Comparison of ENCODE assay signal across 9 cellular contexts in the genomic region with DNA sequence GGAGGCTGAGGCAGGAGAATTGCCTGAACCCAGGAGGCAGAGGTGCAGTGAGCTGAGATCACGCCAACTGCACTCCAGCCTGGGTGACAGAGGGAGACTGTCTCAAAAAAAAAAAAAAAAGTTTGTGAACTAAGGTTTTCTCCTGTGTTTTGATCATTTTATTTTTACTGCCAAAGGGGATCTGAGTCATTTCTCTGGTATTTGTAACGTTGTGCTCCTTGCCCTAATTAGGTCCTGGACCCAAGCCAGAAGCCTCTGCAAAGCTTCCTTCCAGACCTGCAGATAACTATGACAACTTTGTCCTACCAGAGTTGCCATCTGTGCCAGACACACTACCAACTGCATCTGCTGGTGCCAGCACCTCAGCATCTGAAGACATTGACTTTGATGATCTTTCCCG. TPM values are rescaled to one million over a fixed set of nuclear protein-coding genes. Genes with fewer than 3 reads are reported as not detected.
A peak's percentile ranks its signal among the peaks of the same experiment; 100 is the strongest.
DNase-seq lines count a peak whose midpoint lies in the region; ATAC-seq and TF ChIP-seq lines count a peak whose summit lies in the region.
"Had no signal": no experiment of that assay in that cellular context is flagged by ENCODE, and none has a peak within 500 bp of the region (broad histone marks: within the 10 kb centered on the region; RNA-seq: fewer than 3 reads in every experiment).

No MANE protein-coding gene starts in this region.

- H3K27ac ChIP-seq in Panc1 (ENCODE audit: low read length) (no peak overlapping the region), fibroblast of lung (ENCODE audit: insufficient read depth, low read length) (peak overlapping the region; percentile 52), trophoblast cell (ENCODE audit: low read depth, low read length) (peak overlapping the region; percentile 95)

- DNase-seq in DMS 273 treated with DMSO at 0.1 percent for 48 hours (lab: John Stamatoyannopoulos, UW): peak; percentile 53
- DNase-seq in Panc1 (ENCODE audit: low read depth, low spot score): no peak
- peak; percentile 87 to 91 for DNase-seq in fibroblast of lung (ENCODE audit: low read depth in 2 of 2)
- DNase-seq in trophoblast cell: peak; percentile 32 to 72
- DNase-seq in HuH-7.5 (ENCODE audit: low spot score): no peak
- DNase-seq in activated CD4-positive, alpha-beta T cell treated with anti-CD3 and anti-CD28 coated beads for 1 hour: no peak
- no peak for DNase-seq in NCI-H128 (lab: John Stamatoyannopoulos, UW; ENCODE audit: unreplicated experiment)

- WGBS in trophoblast cell (ENCODE audit: extremely low coverage, insufficient coverage, insufficient read length): no CpG with 5 or more reads among the region's 3 CpGs

- intact Hi-C loops in Panc1 (cut with micrococcal nuclease; ENCODE audit: unreplicated experiment): no loop called here

- H3K79me1 ChIP-seq in trophoblast cell (ENCODE audit: low read length): peaks cover 6% of the 10 kb centered on the region

- BruUV-seq in Panc1 (replicated peaks; lab: Mats Ljungman, UMichigan): no TSS peak

- POLR2A ChIA-PET in Panc1 (lab: Charles Lee): interaction anchor here (0.7 kb wide), 1 partner anchor 235 kb away, joined by 6 read pairs; no protein-coding TSS in a partner anchor

- H4K20me1 ChIP-seq in fibroblast of lung (ENCODE audit: control insufficient read depth, extremely low read depth, insufficient read depth, low read length): no peaks in the 10 kb centered on the region

- CTCF ChIA-PET in Panc1 (lab: Charles Lee): no interaction called here

- in situ Hi-C loops in Panc1 (cut with HindIII; ENCODE audit: low pct_unique_long_range_greater_than_20kb, low sequenced_read_pairs): no loop called here

- H4K91ac ChIP-seq in trophoblast cell (ENCODE audit: low read depth, low read length): no peak overlapping the region

- H4K8ac ChIP-seq in trophoblast cell (ENCODE audit: low read depth, low read length): no peak overlapping the region

- H3K4ac ChIP-seq in trophoblast cell (ENCODE audit: low read depth, low read length): no peak overlapping the region

- H3K14ac ChIP-seq in trophoblast cell (ENCODE audit: low read length): no peak overlapping the region

- no peak overlapping the region for H2AK5ac ChIP-seq in trophoblast cell (ENCODE audit: low read length)

- peaks cover 13% of the 10 kb centered on the region for H3K4me1 ChIP-seq in Panc1 (ENCODE audit: control insufficient read depth, insufficient read depth, low read length)
- H3K4me1 ChIP-seq in fibroblast of lung (ENCODE audit: control insufficient read depth, extremely low read depth, insufficient read depth, low read length): peaks cover 28% of the 10 kb centered on the region
- H3K4me1 ChIP-seq in trophoblast cell (ENCODE audit: control insufficient read depth in 1 of 2, insufficient read depth in 2 of 2, low read length in 2 of 2): peaks cover 14 to 21% of the 10 kb centered on the region in 2 experiments
- H3K4me1 ChIP-seq: HAP-1 had no signal

- H2BK12ac ChIP-seq in trophoblast cell (ENCODE audit: low read length): no peak overlapping the region

- H3K9ac ChIP-seq in fibroblast of lung (ENCODE audit: insufficient read depth, low read length) (no peak overlapping the region), trophoblast cell (ENCODE audit: low read length) (no peak overlapping the region)

- H3K4me3 ChIP-seq in Panc1 (ENCODE audit: low read depth in 2 of 2, low read length in 2 of 2) (no peak overlapping the region), fibroblast of lung (replicated peaks in 1 of 4; ENCODE audit: control extremely low read depth in 1 of 4, insufficient read depth in 1 of 4, low read depth in 3 of 4, low read length in 4 of 4) (no peak overlapping the region), trophoblast cell (ENCODE audit: low read depth, low read length) (no peak overlapping the region)
- H3K4me3 ChIP-seq: HAP-1 had no signal

- TF ChIP-seq CTCF in Panc1 (IDR thresholded peaks at IDR 0.05) (no peak), fibroblast of lung (conservative IDR thresholded peaks at IDR 0.05 in 1 of 2, IDR thresholded peaks at IDR 0.05 in 1 of 2; ENCODE audit: low read depth in 1 of 2, low read length in 2 of 2) (no peak)

- no peak overlapping the region for H4K12ac ChIP-seq in trophoblast cell (ENCODE audit: low read depth, low read length)

- H3K79me2 ChIP-seq in fibroblast of lung (ENCODE audit: control insufficient read depth, insufficient read depth, low read length) (peaks cover 26% of the 10 kb centered on the region), trophoblast cell (ENCODE audit: control insufficient read depth, insufficient read depth, low read length, poor library complexity) (no peaks in the 10 kb centered on the region)

- no peak overlapping the region for H2BK5ac ChIP-seq in trophoblast cell (ENCODE audit: low read depth, low read length, poor library complexity)

- H2AFZ ChIP-seq in fibroblast of lung (ENCODE audit: low read length) (no peak overlapping the region), trophoblast cell (ENCODE audit: insufficient read depth, low read length, poor library complexity) (no peak overlapping the region)

- H3K4me2 ChIP-seq in fibroblast of lung (ENCODE audit: extremely low read depth, insufficient read depth, low read length) (no peak overlapping the region), trophoblast cell (ENCODE audit: low read length) (no peak overlapping the region)

- no peak overlapping the region for H3K18ac ChIP-seq in trophoblast cell (ENCODE audit: low read length)

- no peaks in the 10 kb centered on the region for H3K9me3 ChIP-seq in Panc1 (ENCODE audit: control insufficient read depth, insufficient read depth, low read depth, low read length)
- H3K9me3 ChIP-seq in fibroblast of lung (ENCODE audit: control insufficient read depth, insufficient read depth, low read depth, low read length): no peaks in the 10 kb centered on the region
- no peaks in the 10 kb centered on the region for H3K9me3 ChIP-seq in trophoblast cell (ENCODE audit: insufficient read depth, low read depth, low read length)
- H3K9me3 ChIP-seq: HAP-1 had no signal

- peaks cover 22% of the 10 kb centered on the region for H3K36me3 ChIP-seq in Panc1 (ENCODE audit: control insufficient read depth, insufficient read depth, low read length)
- H3K36me3 ChIP-seq in fibroblast of lung (ENCODE audit: control insufficient read depth, insufficient read depth, low read length): peaks cover 22% of the 10 kb centered on the region
- H3K36me3 ChIP-seq in trophoblast cell (ENCODE audit: control insufficient read depth in 1 of 2, insufficient read depth in 2 of 2, low read length in 2 of 2): peaks cover 22 to 45% of the 10 kb centered on the region in 2 experiments

- H2BK120ac ChIP-seq in trophoblast cell (ENCODE audit: insufficient read depth, low read length, poor library complexity): no peak overlapping the region

- ATAC-seq in Panc1: peak; percentile 60
- no peak for ATAC-seq in GM18909 (IDR thresholded peaks at IDR 0.05; ENCODE audit: poor library complexity, unreplicated experiment)

- H3K27me3 ChIP-seq in Panc1 (ENCODE audit: control insufficient read depth, insufficient read depth, low read length) (no peaks in the 10 kb centered on the region), fibroblast of lung (ENCODE audit: control insufficient read depth, insufficient read depth, low read length) (no peaks in the 10 kb centered on the region), trophoblast cell (ENCODE audit: insufficient read depth, low read length) (no peaks in the 10 kb centered on the region)

- no peak overlapping the region for H3K23ac ChIP-seq in trophoblast cell (ENCODE audit: low read length)

RNA-seq across cellular contexts. Expression of gene IST1, which starts 32.1 kb away (rescaled TPM):
- 173 TPM for total RNA-seq in Panc1 (2021; ENCODE audit: unreplicated experiment)
- polyA plus RNA-seq in Panc1 (2012; ENCODE audit: insufficient read length): 120 TPM
- 120 and 139 TPM in 2 replicates for total RNA-seq in fibroblast of lung
- 174 and 221 TPM in 2 replicates for polyA plus RNA-seq in fibroblast of lung
- polyA plus RNA-seq in fibroblast of lung (2012): 84.6 and 104 TPM in 2 replicates
- polyA minus RNA-seq in fibroblast of lung (ENCODE audit: low replicate concordance): 59.2 and 138 TPM in 2 replicates
- polyA plus RNA-seq in trophoblast cell (2013): 130 and 131 TPM in 2 replicates

RNA-seq across cellular contexts. Expression of gene ZNF821, which starts 43.4 kb away (rescaled TPM):
- total RNA-seq in Panc1 (2021; ENCODE audit: unreplicated experiment) (6.4 TPM), fibroblast of lung (3.3 and 5.9 TPM in 2 replicates)
- polyA plus RNA-seq in Panc1 (2012; ENCODE audit: insufficient read length): 4.1 TPM
- polyA plus RNA-seq in fibroblast of lung: 4.9 and 5.8 TPM in 2 replicates
- polyA plus RNA-seq in fibroblast of lung (2012): 3.5 and 3.6 TPM in 2 replicates
- 2.3 and 5.8 TPM in 2 replicates for polyA minus RNA-seq in fibroblast of lung (ENCODE audit: low replicate concordance)
- 5.6 and 5.8 TPM in 2 replicates for polyA plus RNA-seq in trophoblast cell (2013)

Comparison
In these comparisons a context has a peak if more than half of its experiments do, and no peak if none do; other contexts are left out.
1. DNase-seq: peak in DMS 273 treated with DMSO at 0.1 percent for 48 hours (single experiment), fibroblast of lung (2 of 2) and trophoblast cell (2 of 2); none in Panc1 (single experiment), HuH-7.5 (single experiment), activated CD4-positive, alpha-beta T cell treated with anti-CD3 and anti-CD28 coated beads for 1 hour (single experiment) and NCI-H128 (single experiment).